Comparison of ENCODE assay signal across 24 cellular contexts in the genomic region with DNA sequence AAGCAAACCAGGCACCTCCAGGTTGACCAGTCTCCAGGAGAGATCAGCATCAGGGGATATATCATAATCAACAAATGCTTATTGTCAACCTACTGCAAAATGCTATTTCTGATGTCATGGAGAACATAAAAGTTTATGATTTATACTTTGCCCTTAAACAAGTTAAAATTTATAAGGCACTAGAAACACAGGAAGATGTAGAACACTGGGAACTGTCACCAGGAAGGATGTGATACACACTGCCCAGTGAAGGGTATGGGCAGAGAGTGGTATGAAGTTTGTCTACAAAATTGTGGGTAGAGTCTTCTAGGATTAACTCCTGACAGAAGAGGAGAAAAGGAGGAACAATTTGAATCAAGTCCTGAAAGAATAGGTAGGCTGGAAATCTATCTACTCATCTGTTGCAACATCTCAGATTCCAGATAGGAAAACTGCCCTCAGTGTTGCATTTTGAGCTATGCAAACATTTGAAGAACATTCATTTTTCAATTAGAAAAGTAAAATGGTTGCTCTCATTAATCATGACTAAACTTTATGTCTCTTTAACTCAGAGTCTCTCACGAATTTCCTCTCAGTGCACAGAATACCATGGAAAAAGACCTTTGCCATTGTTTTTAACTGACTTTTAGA.
"Had no signal": no experiment of that assay in that cellular context is flagged by ENCODE, and none has a peak within 500 bp of the region (broad histone marks: within the 10 kb centered on the region; RNA-seq: fewer than 3 reads in every experiment).

No MANE protein-coding gene starts in this region.

- H3K27me3 ChIP-seq: esophagus squamous epithelium, gastrocnemius medialis, heart right ventricle, left lung had no signal

- H3K9me3 ChIP-seq: esophagus squamous epithelium, gastrocnemius medialis, heart right ventricle, left lung, lower lobe of right lung had no signal

- FAIRE-seq: endometrium, islet of Langerhans, kidney had no signal

- H3K27ac ChIP-seq: coronary artery, epithelial cell of prostate, esophagus squamous epithelium, gastrocnemius medialis, heart right ventricle, left lung, lower lobe of right lung had no signal

- H3K36me3 ChIP-seq: esophagus squamous epithelium, gastrocnemius medialis, heart right ventricle, left lung, lower lobe of right lung had no signal

- DNase-seq: effector CD8-positive, alpha-beta T cell; effector memory CD8-positive, alpha-beta T cell; endodermal cell; erythroblast; esophagus squamous epithelium; foreskin fibroblast; foreskin melanocyte; gastrocnemius medialis; glutamatergic neuron; head of caudate nucleus; heart right ventricle; hippocampal formation; kidney; kidney glomerular epithelial cell; left lung; left ventricle myocardium superior; lower lobe of right lung; mesenchymal stem cell; naive thymus-derived CD4-positive, alpha-beta T cell had no signal

- H3K4me1 ChIP-seq: esophagus squamous epithelium, gastrocnemius medialis, left lung, lower lobe of right lung had no signal

- H3K4me3 ChIP-seq: coronary artery, esophagus squamous epithelium, gastrocnemius medialis, heart right ventricle, left lung, lower lobe of right lung had no signal

- ATAC-seq: effector memory CD8-positive, alpha-beta T cell; esophagus mucosa; gastrocnemius medialis; heart right ventricle; left lung; left ventricle myocardium superior; lower lobe of right lung; naive thymus-derived CD4-positive, alpha-beta T cell had no signal
